In the genomic region with DNA sequence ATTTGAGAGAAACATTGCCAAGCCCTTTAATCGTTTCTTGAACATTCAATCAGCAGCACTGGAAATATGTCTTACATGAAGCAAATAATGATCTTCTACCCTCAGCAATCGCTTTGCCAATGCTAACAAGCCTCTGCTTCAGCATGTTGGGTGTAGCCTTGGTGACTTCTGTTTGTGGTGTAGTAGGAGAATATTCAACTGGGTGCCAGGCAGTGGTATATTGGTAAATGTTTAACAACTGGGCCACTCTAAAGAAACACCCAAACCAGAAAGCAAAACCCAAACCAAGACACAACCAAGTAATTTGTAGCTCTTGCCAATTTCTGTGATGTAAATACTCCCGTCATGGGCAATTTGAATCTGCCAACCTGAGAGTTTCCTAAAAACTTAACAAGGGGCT, we compare ENCODE assay signal across 1 cellular context.
TF ChIP-seq lines count a peak whose summit lies in the region.

No MANE protein-coding gene starts in this region.

TF ChIP-seq in GM12878, 131 proteins besides CTCF, POLR2A, EP300 and RAD21 (continued from another document):
- TF ChIP-seq ATF3 (IDR thresholded peaks at IDR 0.05; ENCODE audit: borderline replicate concordance, extremely low read depth, low read depth, low read length) (no peak), TCF7 (IDR thresholded peaks at IDR 0.05; ENCODE audit: borderline replicate concordance) (no peak), ZNF207 (IDR thresholded peaks at IDR 0.05; ENCODE audit: borderline replicate concordance) (no peak), TARDBP (IDR thresholded peaks at IDR 0.05; ENCODE audit: borderline replicate concordance) (no peak), ZNF24 (IDR thresholded peaks at IDR 0.05) (no peak), NBN (IDR thresholded peaks at IDR 0.05) (no peak), SUZ12 (IDR thresholded peaks at IDR 0.05; ENCODE audit: unreplicated experiment) (no peak), BACH1 (IDR thresholded peaks at IDR 0.05; ENCODE audit: borderline replicate concordance) (no peak), PBX3 (IDR thresholded peaks at IDR 0.05; ENCODE audit: insufficient replicate concordance, low read depth, low read length) (no peak)
- TF ChIP-seq, protein P1, sequence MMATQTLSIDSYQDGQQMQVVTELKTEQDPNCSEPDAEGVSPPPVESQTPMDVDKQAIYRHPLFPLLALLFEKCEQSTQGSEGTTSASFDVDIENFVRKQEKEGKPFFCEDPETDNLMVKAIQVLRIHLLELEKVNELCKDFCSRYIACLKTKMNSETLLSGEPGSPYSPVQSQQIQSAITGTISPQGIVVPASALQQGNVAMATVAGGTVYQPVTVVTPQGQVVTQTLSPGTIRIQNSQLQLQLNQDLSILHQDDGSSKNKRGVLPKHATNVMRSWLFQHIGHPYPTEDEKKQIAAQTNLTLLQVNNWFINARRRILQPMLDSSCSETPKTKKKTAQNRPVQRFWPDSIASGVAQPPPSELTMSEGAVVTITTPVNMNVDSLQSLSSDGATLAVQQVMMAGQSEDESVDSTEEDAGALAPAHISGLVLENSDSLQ (IDR thresholded peaks at IDR 0.05) = no peak
